Comparison of ENCODE assay signal across 8 cellular contexts in the genomic region with DNA sequence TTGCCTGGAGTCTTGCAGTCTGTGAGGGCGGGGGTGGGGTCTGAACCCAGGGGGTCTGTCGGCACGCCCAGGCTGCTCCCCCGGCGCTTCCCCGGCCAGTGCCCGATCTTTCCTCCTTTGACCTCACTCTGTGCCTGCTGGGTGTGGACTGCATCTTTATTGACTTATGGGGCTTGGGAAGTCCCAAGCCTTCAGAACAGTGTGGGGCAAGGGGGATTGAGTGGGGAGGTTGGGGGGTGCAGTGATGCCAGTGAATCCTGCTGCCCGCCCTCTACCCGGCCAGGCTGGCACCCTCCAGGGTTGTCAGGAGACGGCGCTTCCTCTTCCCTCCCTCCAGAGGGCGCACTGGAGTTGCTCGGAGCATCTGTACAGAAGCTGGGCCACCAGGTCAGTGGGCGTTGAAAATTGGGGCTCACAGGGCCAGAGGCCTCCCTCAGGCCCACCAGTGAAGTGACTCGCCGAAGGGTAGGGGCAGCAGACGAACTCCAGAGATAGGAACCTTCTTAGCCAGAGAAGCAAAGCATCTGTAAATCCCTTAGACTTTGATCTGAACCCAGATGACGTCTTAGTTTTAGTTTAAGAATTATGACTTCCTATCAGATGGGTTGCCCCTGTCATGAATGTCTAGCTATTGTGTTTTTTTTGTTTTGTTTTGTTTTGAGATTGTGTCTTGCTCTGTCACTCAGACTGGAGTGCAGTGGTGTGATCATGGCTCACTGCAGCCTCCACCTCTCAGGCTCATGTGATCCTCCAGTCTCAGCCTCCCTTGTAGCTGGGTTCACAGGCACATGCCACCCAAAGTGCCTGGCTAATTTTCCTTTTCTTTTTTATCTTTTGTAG.
DNase-seq lines count a peak whose midpoint lies in the region; ATAC-seq, FAIRE-seq and TF ChIP-seq lines count a peak whose summit lies in the region.

No MANE protein-coding gene starts in this region.

- H4K20me1 ChIP-seq in smooth muscle cell (ENCODE audit: low read depth): peaks cover 84% of the 10 kb centered on the region

- no peak overlapping the region for H3K27ac ChIP-seq in 22Rv1
- no peak overlapping the region for H3K27ac ChIP-seq in heart left ventricle
- no peak overlapping the region for H3K27ac ChIP-seq in smooth muscle cell (ENCODE audit: low read depth)

- H3K4me1 ChIP-seq in heart left ventricle (peaks cover 0 to 8% (median 0%) of the 10 kb centered on the region in 12 donors), smooth muscle cell (ENCODE audit: low read depth) (peaks cover 4% of the 10 kb centered on the region)

- TF ChIP-seq POLR2A in GM12892 (IDR thresholded peaks at IDR 0.05; ENCODE audit: low read depth, low read length): no peak
- no peak for TF ChIP-seq POLR2A in heart left ventricle (IDR thresholded peaks at IDR 0.05)

- H3K9ac ChIP-seq in smooth muscle cell (ENCODE audit: low read depth): no peak overlapping the region

- H3K4me3 ChIP-seq in heart left ventricle (no peak overlapping the region), smooth muscle cell (no peak overlapping the region)

- H3K9me3 ChIP-seq in heart left ventricle (no peaks in the 10 kb centered on the region), smooth muscle cell (replicated peaks; ENCODE audit: low read depth) (no peaks in the 10 kb centered on the region)

- no peaks in the 10 kb centered on the region for H3K79me2 ChIP-seq in smooth muscle cell (ENCODE audit: low read depth)

- H3K36me3 ChIP-seq in heart left ventricle (no peaks in the 10 kb centered on the region), smooth muscle cell (ENCODE audit: low read depth) (no peaks in the 10 kb centered on the region)

- no peaks in the 10 kb centered on the region for H3F3A ChIP-seq in smooth muscle cell (ENCODE audit: low read depth)

- TF ChIP-seq CTCF in 22Rv1 (IDR thresholded peaks at IDR 0.05): peak; percentile 93
- peak; percentile 44 to 70 (median 62) for TF ChIP-seq CTCF in heart left ventricle (IDR thresholded peaks at IDR 0.05)
- peak; percentile 61 for TF ChIP-seq CTCF in smooth muscle cell (IDR thresholded peaks at IDR 0.05; ENCODE audit: borderline replicate concordance, insufficient read depth, poor library complexity, severe bottlenecking)

- intact Hi-C loops in heart left ventricle (cut with DNase I): no loop called here

- no peak overlapping the region for H2AFZ ChIP-seq in smooth muscle cell (ENCODE audit: low read depth)

- H3K4me2 ChIP-seq in smooth muscle cell: no peak overlapping the region

- FAIRE-seq in GM12892 (lab: Jason Lieb, UNC): peak; percentile 36
- no peak for FAIRE-seq in RCC 7860 (lab: Jason Lieb, UNC)

- ATAC-seq in heart left ventricle (peak in 3 of 4 donors; percentile 55 to 68 (median 68)), GM19455 (IDR thresholded peaks at IDR 0.05; ENCODE audit: unreplicated experiment) (no peak), HG02852 (IDR thresholded peaks at IDR 0.05; ENCODE audit: unreplicated experiment) (no peak)

- H3K27me3 ChIP-seq in heart left ventricle (no peaks in the 10 kb centered on the region), smooth muscle cell (ENCODE audit: low read depth) (no peaks in the 10 kb centered on the region)

- DNase-seq in GM12892 (ENCODE audit: insufficient read length) (peak; percentile 59), RCC 7860 (ENCODE audit: low spot score) (peak; percentile 40), heart left ventricle (peak in 1 of 5 donors; percentile 47), smooth muscle cell (lab: John Stamatoyannopoulos, UW; ENCODE audit: unreplicated experiment) (no peak)
- DNase-seq in activated effector memory CD4-positive, alpha-beta T cell treated with anti-CD3 and anti-CD28 coated beads, Interleukin-2, amount 50 U/mL, for 16 hours: peak; percentile 78

- 64 to 82% (median 74%) methylated on average over 9 to 18 of the region's 18 CpGs for WGBS in heart left ventricle, 4 donors
- 52% methylated on average over 12 of the region's 18 CpGs for WGBS in smooth muscle cell (ENCODE audit: low lambda C conversion rate)

Comparison
In these comparisons a context has a peak if more than half of its experiments do, and no peak if none do; other contexts are left out.
1. ATAC-seq: peak in heart left ventricle (3 of 4); none in GM19455 (single experiment) and HG02852 (single experiment).
2. Peak in every context shown above with its lines, with median percentiles within 50 percentile points of each other: CTCF ChIP-seq.